In the genomic region with DNA sequence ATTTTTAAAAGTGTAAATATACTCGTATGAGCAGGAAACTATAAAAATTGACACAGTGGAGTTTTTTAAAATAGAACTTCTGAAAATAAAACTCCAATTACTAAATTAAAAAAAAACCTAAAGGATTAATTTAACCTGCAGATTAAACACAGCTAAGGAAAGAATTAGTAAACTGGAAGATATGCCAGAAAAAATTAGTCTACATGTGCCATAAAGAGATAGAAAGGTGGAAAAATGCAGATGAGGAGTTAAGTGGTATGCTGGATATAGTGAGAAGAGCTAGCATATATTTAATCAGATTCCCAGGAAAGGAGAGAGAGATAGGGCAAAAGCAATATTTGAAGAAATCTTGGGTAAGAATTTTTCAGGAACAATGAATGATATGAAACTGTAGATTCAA, we compare ENCODE assay signal across 22 cellular contexts.
DNase-seq lines count a peak whose midpoint lies in the region; ATAC-seq, FAIRE-seq and TF ChIP-seq lines count a peak whose summit lies in the region.
"Had no signal": no experiment of that assay in that cellular context is flagged by ENCODE, and none has a peak within 500 bp of the region (broad histone marks: within the 10 kb centered on the region; RNA-seq: fewer than 3 reads in every experiment).

No MANE protein-coding gene starts in this region.

- H3K27ac ChIP-seq in HEK293 (ENCODE audit: extremely low read depth, low read depth, low read length) (no peak overlapping the region), H1 (ENCODE audit: low read depth, low read length) (no peak overlapping the region)
- H3K27ac ChIP-seq: BLaER1 had no signal

- no peak overlapping the region for H3K4me2 ChIP-seq in H1 (ENCODE audit: insufficient read depth in 1 of 2, low read depth in 2 of 2, low read length in 2 of 2)
- H3K4me2 ChIP-seq: BLaER1 had no signal

- TF ChIP-seq RAD21 in H1 (IDR thresholded peaks at IDR 0.05 in 1 of 2, conservative IDR thresholded peaks at IDR 0.05 in 1 of 2; ENCODE audit: low read depth in 2 of 2, low read length in 2 of 2), result no peak

- no peak overlapping the region for H3K4me3 Mint-ChIP-seq in WTC11
- H3K4me3 Mint-ChIP-seq: CD14-positive monocyte; CD4-positive, CD25-positive, alpha-beta regulatory T cell; CD8-positive, alpha-beta T cell had no signal

- H2BK5ac ChIP-seq in H1 (ENCODE audit: low read depth, low read length), result no peak overlapping the region

- DNase-seq in WTC11 (ENCODE audit: low spot score) (no peak), H1 (ENCODE audit: low read depth in 1 of 2, low spot score in 2 of 2) (no peak)
- no peak for DNase-seq in NK-92 treated with Interleukin-12 subunit alpha and Interleukin-12 subunit beta, amount 100 ng/mL, for 24 hours (lab: John Stamatoyannopoulos, UW)
- DNase-seq: 8988T; ACHN; BE2C; C1 segment of cervical spinal cord; Caco-2; Calu3; CD4-positive, CD25-positive, alpha-beta regulatory T cell; CD8-positive, alpha-beta T cell; DMS79 treated with DMSO at 0.1 percent for 48 hours; GF-D8 had no signal

- no peaks in the 10 kb centered on the region for H3K27me3 ChIP-seq in H1 (replicated peaks in 1 of 4; ENCODE audit: control insufficient read depth in 3 of 4, extremely low read depth in 1 of 4, insufficient read depth in 3 of 4, low read length in 3 of 4)
- H3K27me3 ChIP-seq: BE2C, BLaER1 had no signal

- H4K8ac ChIP-seq in H1 (ENCODE audit: extremely low read depth, insufficient read depth, low read length), result no peak overlapping the region

- no peak overlapping the region for H3K14ac ChIP-seq in H1 (ENCODE audit: insufficient read length)

- no peak overlapping the region for H3K23ac ChIP-seq in H1 (ENCODE audit: insufficient read length)

- peaks cover 16% of the 10 kb centered on the region for H3K4me1 Mint-ChIP-seq in WTC11
- H3K4me1 Mint-ChIP-seq: CD14-positive monocyte; CD4-positive, CD25-positive, alpha-beta regulatory T cell had no signal

- no peak overlapping the region for H3K27ac Mint-ChIP-seq in WTC11
- H3K27ac Mint-ChIP-seq: CD14-positive monocyte; CD4-positive, CD25-positive, alpha-beta regulatory T cell; CD8-positive, alpha-beta T cell had no signal

- no peak overlapping the region for H4K91ac ChIP-seq in H1 (replicated peaks; ENCODE audit: insufficient read length, low read length)

- peaks cover 42% of the 10 kb centered on the region for H3K9me3 Mint-ChIP-seq in WTC11

- no peak overlapping the region for H2BK12ac ChIP-seq in H1 (ENCODE audit: low read depth, low read length)

- ATAC-seq in WTC11 (no peak), HG02571 (IDR thresholded peaks at IDR 0.05; ENCODE audit: unreplicated experiment) (no peak)
- ATAC-seq: CD8-positive, alpha-beta T cell had no signal

- H3K56ac ChIP-seq in H1 (replicated peaks; ENCODE audit: insufficient read length, low read depth, low read length), result no peak overlapping the region

- no peak overlapping the region for H3K18ac ChIP-seq in H1 (ENCODE audit: extremely low read depth, low read length)

- no peak overlapping the region for H3K4me3 ChIP-seq in HEK293 (ENCODE audit: low read depth, low read length)
- no peak overlapping the region for H3K4me3 ChIP-seq in H1 (ENCODE audit: extremely low read depth in 1 of 4, insufficient read depth in 2 of 4, low read depth in 3 of 4, low read length in 4 of 4)
- H3K4me3 ChIP-seq: BLaER1 had no signal

- POLR2A ChIA-PET in HEK293 (lab: Yijun Ruan, JAX) (no interaction called here), WTC11 (lab: Charles Lee) (interaction anchor here (0.6 kb wide), 1 partner anchor 452 kb away, joined by 8 read pairs; no protein-coding TSS in a partner anchor), H1 (lab: Charles Lee; ENCODE audit: partially characterized antibody) (no interaction called here)

- no peaks in the 10 kb centered on the region for H3K27me3 Mint-ChIP-seq in WTC11 (ENCODE audit: low read depth)

- H3K9ac ChIP-seq in H1 (replicated peaks in 1 of 4; ENCODE audit: extremely low read depth in 1 of 4, low read depth in 3 of 4, low read length in 3 of 4), result no peak overlapping the region
- H3K9ac ChIP-seq: BLaER1 had no signal

- no peak overlapping the region for H2AK5ac ChIP-seq in H1 (ENCODE audit: low read depth, low read length)

- no peak overlapping the region for H3K4ac ChIP-seq in H1 (replicated peaks; ENCODE audit: insufficient read length, low read depth, low read length)

- H2BK20ac ChIP-seq in H1 (ENCODE audit: low read length), result no peak overlapping the region

- H3K36me3 Mint-ChIP-seq in WTC11, result peaks cover 22% of the 10 kb centered on the region
- H3K36me3 Mint-ChIP-seq: CD14-positive monocyte; CD8-positive, alpha-beta T cell had no signal

- TF ChIP-seq POLR2A in H1 (IDR thresholded peaks at IDR 0.05; ENCODE audit: control extremely low read depth in 1 of 2, low read depth in 2 of 2, low read length in 2 of 2), result no peak

- no peak overlapping the region for H2AFZ ChIP-seq in H1 (ENCODE audit: low read length)

- H3K36me3 ChIP-seq in HEK293 (ENCODE audit: control insufficient read depth in 2 of 2, insufficient read depth in 1 of 2, low read length in 2 of 2) (no peaks in the 10 kb centered on the region), H1 (ENCODE audit: control insufficient read depth in 2 of 4, insufficient read depth in 4 of 4, low read length in 3 of 4) (no peaks in the 10 kb centered on the region)
- H3K36me3 ChIP-seq: BE2C, BLaER1 had no signal

- TF ChIP-seq CTCF in HEK293 (tag by site-specific recombination; IDR thresholded peaks at IDR 0.05) (no peak), WTC11 (IDR thresholded peaks at IDR 0.05) (no peak), H1 (IDR thresholded peaks at IDR 0.05; ENCODE audit: control extremely low read depth in 1 of 3, insufficient read depth in 1 of 3, low read depth in 1 of 3, low read length in 3 of 3) (no peak)

- TF ChIP-seq EP300 in H1 (IDR thresholded peaks at IDR 0.05; ENCODE audit: borderline replicate concordance in 1 of 2, low read depth in 2 of 2, low read length in 2 of 2), result no peak

- H3K4me1 ChIP-seq in HEK293 (ENCODE audit: control insufficient read depth, insufficient read depth, low read length) (no peaks in the 10 kb centered on the region), H1 (replicated peaks in 1 of 4; ENCODE audit: control insufficient read depth in 3 of 4, insufficient read depth in 4 of 4, low read length in 3 of 4) (peaks cover 2 to 8% (median 6%) of the 10 kb centered on the region in 4 experiments)
- H3K4me1 ChIP-seq: BE2C, BLaER1, Caco-2 had no signal

- H2BK120ac ChIP-seq in H1 (replicated peaks; ENCODE audit: low read depth, low read length), result no peak overlapping the region

- H3K79me2 ChIP-seq in H1 (ENCODE audit: control insufficient read depth in 1 of 2, insufficient read depth in 2 of 2, low read length in 2 of 2), result no peaks in the 10 kb centered on the region

- H3K79me1 ChIP-seq in H1 (ENCODE audit: low read depth, low read length), result no peaks in the 10 kb centered on the region

- CTCF ChIA-PET in HEK293 (lab: Yijun Ruan, JAX), result interaction anchor here (0.7 kb wide), 1 partner anchor 495 kb away, joined by 3 read pairs; no protein-coding TSS in a partner anchor
- CTCF ChIA-PET in WTC11 (lab: Charles Lee), result no interaction called here
- CTCF ChIA-PET in H1 (lab: Charles Lee; ENCODE audit: partially characterized antibody), result no interaction called here

- H3K9me3 ChIP-seq in HEK293 (ENCODE audit: control insufficient read depth, insufficient read depth, low read depth, low read length) (no peaks in the 10 kb centered on the region), H1 (ENCODE audit: insufficient read depth in 2 of 2, low read depth in 1 of 2, low read length in 1 of 2) (peaks cover 3 to 8% of the 10 kb centered on the region in 2 experiments; a peak in 3 of 4 replicates)
- H3K9me3 ChIP-seq: BE2C had no signal

- 96% methylated on average over 1 of the region's 1 CpG; no CpG with 5 or more reads in 1 of the 2 experiments for WGBS in H1 (ENCODE audit: extremely low coverage in 1 of 2, insufficient coverage in 1 of 2, insufficient read length in 1 of 2, insufficient replicate concordance in 2 of 2, low coverage in 1 of 2, low lambda C conversion rate in 2 of 2, missing lambda C conversion rate in 1 of 2), 2 experiments

- peaks cover 2% of the 10 kb centered on the region; the same call in 1 of the 2 replicates for H3K23me2 ChIP-seq in H1 (ENCODE audit: low read depth, low read length)

- FAIRE-seq in H1 (lab: Jason Lieb, UNC), result no peak
- FAIRE-seq: A204.1, D721Med, G401.6, GM12891, GM19239 had no signal

- H4K5ac ChIP-seq in H1 (ENCODE audit: insufficient read length, low read depth, low read length), result no peak overlapping the region

- no peaks in the 10 kb centered on the region for H4K20me1 ChIP-seq in H1 (replicated peaks in 1 of 2; ENCODE audit: control insufficient read depth in 1 of 2, insufficient read depth in 2 of 2, low read length in 2 of 2)
- H4K20me1 ChIP-seq: BLaER1 had no signal

- no peak overlapping the region for H2BK15ac ChIP-seq in H1 (ENCODE audit: low read length)

TF ChIP-seq in HEK293, 187 proteins besides CTCF, POLR2A, EP300 and RAD21:
- TF ChIP-seq ZNF354C (tag by site-specific recombination; IDR thresholded peaks at IDR 0.05; ENCODE audit: borderline replicate concordance, low read depth) (no peak), SETDB1 (IDR thresholded peaks at IDR 0.05; ENCODE audit: insufficient read length, low read length) (peak; percentile 28)

TF ChIP-seq in WTC11, 78 proteins besides CTCF, POLR2A, EP300 and RAD21:
- TF ChIP-seq GTF2I (CRISPR knock-in tag; conservative IDR thresholded peaks at IDR 0.05), result peak; percentile 53; the same call in 1 of the 2 replicates
- TF ChIP-seq, protein P1, sequence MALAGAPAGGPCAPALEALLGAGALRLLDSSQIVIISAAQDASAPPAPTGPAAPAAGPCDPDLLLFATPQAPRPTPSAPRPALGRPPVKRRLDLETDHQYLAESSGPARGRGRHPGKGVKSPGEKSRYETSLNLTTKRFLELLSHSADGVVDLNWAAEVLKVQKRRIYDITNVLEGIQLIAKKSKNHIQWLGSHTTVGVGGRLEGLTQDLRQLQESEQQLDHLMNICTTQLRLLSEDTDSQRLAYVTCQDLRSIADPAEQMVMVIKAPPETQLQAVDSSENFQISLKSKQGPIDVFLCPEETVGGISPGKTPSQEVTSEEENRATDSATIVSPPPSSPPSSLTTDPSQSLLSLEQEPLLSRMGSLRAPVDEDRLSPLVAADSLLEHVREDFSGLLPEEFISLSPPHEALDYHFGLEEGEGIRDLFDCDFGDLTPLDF (CRISPR knock-in tag; IDR thresholded peaks at IDR 0.05), result no peak
TF ChIP-seq in WTC11: peak in this region for 1.

TF ChIP-seq in H1, 55 proteins besides CTCF, POLR2A, EP300 and RAD21:
- TF ChIP-seq TBP (IDR thresholded peaks at IDR 0.05; ENCODE audit: low read depth, low read length), result no peak
- peak; percentile 47; the same call in 1 of the 2 replicates for TF ChIP-seq KDM1A (IDR thresholded peaks at IDR 0.05; ENCODE audit: borderline replicate concordance, low read length)
- TF ChIP-seq KDM5A (IDR thresholded peaks at IDR 0.05; ENCODE audit: low read length), result no peak
